In the genomic region with DNA sequence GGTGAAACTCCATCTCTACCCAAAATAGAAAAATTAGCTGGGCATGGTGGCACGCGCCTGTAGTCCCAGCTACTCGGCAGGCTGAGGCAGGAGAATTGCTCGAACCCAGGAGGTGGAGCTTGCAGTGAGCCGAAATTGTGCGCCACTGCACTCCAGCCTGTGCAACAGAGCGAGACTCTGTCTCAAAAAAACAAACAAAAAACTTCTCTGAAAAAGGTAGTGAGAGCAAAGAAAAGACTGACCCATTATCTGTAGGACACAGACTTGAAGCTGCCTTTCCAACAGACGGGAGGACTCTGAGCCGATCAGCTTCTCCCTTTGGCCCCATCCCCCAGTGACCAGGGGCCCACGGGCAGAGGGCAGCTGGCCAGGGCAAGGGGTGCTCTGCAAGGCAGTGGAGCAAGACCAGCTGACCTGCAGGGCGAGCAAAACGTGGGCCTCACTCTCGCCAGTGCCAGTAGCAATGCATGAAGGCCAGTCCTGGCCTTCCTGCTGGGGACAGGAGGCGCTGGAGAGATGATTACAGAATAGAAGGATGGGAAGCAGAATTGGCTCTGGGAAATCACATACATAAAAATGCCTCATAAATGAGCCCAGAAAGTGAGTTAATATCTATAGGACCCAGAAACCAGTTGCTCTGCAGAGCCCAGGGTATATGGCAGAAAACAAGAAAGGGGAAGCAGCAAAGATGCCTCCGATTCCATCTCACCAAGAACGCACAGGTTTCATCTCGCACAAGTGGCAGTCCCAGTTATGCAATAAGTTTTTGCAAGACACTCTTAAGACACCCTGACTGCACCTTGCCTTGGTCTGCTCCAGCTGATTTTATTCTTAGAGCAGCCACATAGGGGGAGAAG, we compare ENCODE assay signal across 3 cellular contexts.
TF ChIP-seq lines count a peak whose summit lies in the region.

No MANE protein-coding gene starts in this region.

TF ChIP-seq in SK-N-SH, 30 proteins besides CTCF, POLR2A, EP300 and RAD21:
- TF ChIP-seq SMC3 (IDR thresholded peaks at IDR 0.05; ENCODE audit: low read depth, low read length) (no peak), POLR2AphosphoS5 (IDR thresholded peaks at IDR 0.05; ENCODE audit: low read depth, low read length) (no peak), GATA2 (CRISPR knock-in tag; IDR thresholded peaks at IDR 0.05) (no peak)
- TF ChIP-seq, protein P1, sequence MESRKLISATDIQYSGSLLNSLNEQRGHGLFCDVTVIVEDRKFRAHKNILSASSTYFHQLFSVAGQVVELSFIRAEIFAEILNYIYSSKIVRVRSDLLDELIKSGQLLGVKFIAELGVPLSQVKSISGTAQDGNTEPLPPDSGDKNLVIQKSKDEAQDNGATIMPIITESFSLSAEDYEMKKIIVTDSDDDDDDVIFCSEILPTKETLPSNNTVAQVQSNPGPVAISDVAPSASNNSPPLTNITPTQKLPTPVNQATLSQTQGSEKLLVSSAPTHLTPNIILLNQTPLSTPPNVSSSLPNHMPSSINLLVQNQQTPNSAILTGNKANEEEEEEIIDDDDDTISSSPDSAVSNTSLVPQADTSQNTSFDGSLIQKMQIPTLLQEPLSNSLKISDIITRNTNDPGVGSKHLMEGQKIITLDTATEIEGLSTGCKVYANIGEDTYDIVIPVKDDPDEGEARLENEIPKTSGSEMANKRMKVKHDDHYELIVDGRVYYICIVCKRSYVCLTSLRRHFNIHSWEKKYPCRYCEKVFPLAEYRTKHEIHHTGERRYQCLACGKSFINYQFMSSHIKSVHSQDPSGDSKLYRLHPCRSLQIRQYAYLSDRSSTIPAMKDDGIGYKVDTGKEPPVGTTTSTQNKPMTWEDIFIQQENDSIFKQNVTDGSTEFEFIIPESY (IDR thresholded peaks at IDR 0.05; ENCODE audit: borderline replicate concordance, low read depth): no peak

TF ChIP-seq in SK-N-SH treated with all-trans-retinoic acid at 6 μM for 48 hours, 23 proteins besides CTCF, POLR2A, EP300 and RAD21:
- TF ChIP-seq ZNF565 (CRISPR knock-in tag; conservative IDR thresholded peaks at IDR 0.05; ENCODE audit: low read depth): no peak
- TF ChIP-seq ZFP3 (CRISPR knock-in tag; IDR thresholded peaks at IDR 0.05): no peak
- no peak for TF ChIP-seq ESRRG (CRISPR knock-in tag; IDR thresholded peaks at IDR 0.05)
- no peak for TF ChIP-seq SNAI2 (CRISPR knock-in tag; IDR thresholded peaks at IDR 0.05)
TF ChIP-seq in SK-N-SH treated with all-trans-retinoic acid at 6 μM for 48 hours: peak in this region for 0.

TF ChIP-seq in endothelial cell of umbilical vein, 7 proteins besides CTCF, POLR2A, EP300 and RAD21:
- TF ChIP-seq POLR2AphosphoS5 (IDR thresholded peaks at IDR 0.05; ENCODE audit: insufficient read depth, low read depth, low read length) (peak; percentile 15), EZH2 (IDR thresholded peaks at IDR 0.05; ENCODE audit: borderline replicate concordance, low read depth, low read length, severe bottlenecking) (no peak)
TF ChIP-seq in endothelial cell of umbilical vein: peak in this region for 1.
